10 cellular contexts compared by ENCODE assay signal in genomic region chr11:12137938-12138731, GRCh38. TPM values are rescaled to one million over a fixed set of nuclear protein-coding genes. Genes with fewer than 3 reads are reported as not detected.
A peak's percentile ranks its signal among the peaks of the same experiment; 100 is the strongest.
DNase-seq lines count a peak whose midpoint lies in the region; ATAC-seq and TF ChIP-seq lines count a peak whose summit lies in the region.
"Had no signal": no experiment of that assay in that cellular context is flagged by ENCODE, and none has a peak within 500 bp of the region (broad histone marks: within the 10 kb centered on the region; RNA-seq: fewer than 3 reads in every experiment).

No MANE protein-coding gene starts in this region.

- peak overlapping the region; percentile 72 for H3K27ac ChIP-seq in epithelial cell of prostate

- DNase-seq in AG09309 (ENCODE audit: low read depth) (peak; percentile 87), MG63 (peak; percentile 94), epithelial cell of prostate (ENCODE audit: low read depth, low spot score) (peak; percentile 33), omental fat pad (ENCODE audit: low spot score) (no peak), NCI-H2227 (lab: John Stamatoyannopoulos, UW; ENCODE audit: unreplicated experiment) (no peak), NCI-H446 (lab: John Stamatoyannopoulos, UW) (no peak)
- DNase-seq: activated CD8-positive, alpha-beta memory T cell treated with anti-CD3 and anti-CD28 coated beads, Interleukin-2, amount 50 U/mL, for 48 hours; NCI-H345 had no signal

- H3K36me3 ChIP-seq in MG63, result peaks cover 11% of the 10 kb centered on the region

- TF ChIP-seq CTCF in AG09309 (IDR thresholded peaks at IDR 0.05; ENCODE audit: control insufficient read depth, insufficient read depth, low read depth, low read length, missing control alignments) (no peak), omental fat pad (IDR thresholded peaks at IDR 0.05) (no peak)

- H3K4me3 ChIP-seq in AG09309 (ENCODE audit: control insufficient read depth, low read depth, low read length), result no peak overlapping the region
- no peak overlapping the region for H3K4me3 ChIP-seq in MG63

- H3K9me3 ChIP-seq in MG63, result no peaks in the 10 kb centered on the region

- H3K27me3 ChIP-seq in MG63, result no peaks in the 10 kb centered on the region

- ATAC-seq in omental fat pad (ENCODE audit: low FRiP score), result peak; percentile 85
- ATAC-seq in GM19397 (IDR thresholded peaks at IDR 0.05; ENCODE audit: unreplicated experiment), result no peak
- ATAC-seq in HG02763 (IDR thresholded peaks at IDR 0.05; ENCODE audit: unreplicated experiment), result no peak

RNA-seq across cellular contexts. Expression of gene MICAL2, which starts 27.7 kb away (rescaled TPM):
- total RNA-seq in MG63 (2014; rRNA removed; shearing (Covaris generic); ENCODE audit: low replicate concordance), result 37.9 and 42.4 TPM in 2 replicates
- total RNA-seq in omental fat pad, result 100 to 1,000 TPM in 1 of 4 donors, 10 to 100 TPM in 3; 34.3 to 143 (median 57.0) TPM

Comparison
In these comparisons a context has a peak if more than half of its experiments do, and no peak if none do; other contexts are left out.
1. DNase-seq: peak in AG09309 (single experiment), MG63 (single experiment) and epithelial cell of prostate (single experiment); none in omental fat pad (single experiment), NCI-H2227 (single experiment) and NCI-H446 (0 of 2).